33 cellular contexts compared by ENCODE assay signal in genomic region chr1:25180996-25181395, GRCh38.
"Had no signal": no experiment of that assay in that cellular context is flagged by ENCODE, and none has a peak within 500 bp of the region (broad histone marks: within the 10 kb centered on the region; RNA-seq: fewer than 3 reads in every experiment).

No MANE protein-coding gene starts in this region.

- H3K9me3 ChIP-seq: adrenal gland, body of pancreas, breast epithelium had no signal

- DNase-seq: activated B cell treated with CpG ODN at 0.5 μM for 24 hours; activated CD4-positive, alpha-beta memory T cell treated with anti-CD3 and anti-CD28 coated beads for 36 hours; activated CD4-positive, alpha-beta T cell treated with anti-CD3 and anti-CD28 coated beads for 4 hours; activated CD4-positive, alpha-beta T cell treated with anti-CD3 and anti-CD28 coated beads, Interleukin-2, amount 10 ng/mL, durations not matched to agents 24 days and 14 days; activated CD4-positive, alpha-beta T cell treated with anti-CD3 and anti-CD28 coated beads, Interleukin-2, amount 50 U/mL, for 1 hour; activated CD4-positive, alpha-beta T cell treated with anti-CD3 and anti-CD28 coated beads, Interleukin-2, amount 50 U/mL, for 4 hours; activated CD8-positive, alpha-beta memory T cell treated with anti-CD3 and anti-CD28 coated beads, Interleukin-2, amount 50 U/mL, for 4 hours; activated CD8-positive, alpha-beta T cell treated with anti-CD3 and anti-CD28 coated beads for 36 hours; activated effector memory CD4-positive, alpha-beta T cell treated with anti-CD3 and anti-CD28 coated beads, Interleukin-2, amount 50 U/mL, for 16 hours; activated gamma-delta T cell treated with Interleukin-2 at 50 U/mL for 16 hours; activated naive CD4-positive, alpha-beta T cell; activated naive CD4-positive, alpha-beta T cell treated with anti-CD3 and anti-CD28 coated beads for 36 hours; activated naive CD4-positive, alpha-beta T cell treated with anti-CD3 and anti-CD28 coated beads, Interleukin-2, amount 50 U/mL, for 16 hours; activated naive CD8-positive, alpha-beta T cell treated with anti-CD3 and anti-CD28 coated beads for 36 hours; activated T-cell treated with anti-CD3 and anti-CD28 coated beads for 4 hours; activated T-cell treated with anti-CD3 and anti-CD28 coated beads, Interleukin-2, amount 50 U/mL, for 1 hour; activated T-cell treated with anti-CD3 and anti-CD28 coated beads, Interleukin-2, amount 50 U/mL, for 4 hours; activated T-cell treated with anti-CD3 and anti-CD28 coated beads, Interleukin-2, amount 50 U/mL, for 72 hours; adrenal gland; amniotic stem cell; aorta; body of pancreas; brain microvascular endothelial cell; central memory CD4-positive, alpha-beta T cell; T-helper 1 cell; T-helper 2 cell; T-helper 9 cell had no signal

- H3K4me3 ChIP-seq: adrenal gland, body of pancreas, breast epithelium had no signal

- ATAC-seq: activated CD8-positive, alpha-beta T cell treated with anti-CD3 and anti-CD28 coated beads for 36 hours; activated naive CD4-positive, alpha-beta T cell treated with anti-CD3 and anti-CD28 coated beads, Interleukin-2, amount 50 U/mL, for 72 hours; activated T-cell treated with anti-CD3 and anti-CD28 coated beads, Interleukin-2, amount 50 U/mL, for 4 hours; activated T-cell treated with anti-CD3 and anti-CD28 coated beads, Interleukin-2, amount 50 U/mL, for 72 hours; activated T-helper 17 cell treated with anti-CD3 and anti-CD28 coated beads, Interleukin-2, amount 50 U/mL, for 72 hours; body of pancreas had no signal

- FAIRE-seq: astrocyte, TTC549 had no signal

- H3K27me3 ChIP-seq: adrenal gland, body of pancreas, brain microvascular endothelial cell, breast epithelium had no signal

- H3K4me1 ChIP-seq: adrenal gland, body of pancreas, breast epithelium had no signal

- H3K27ac ChIP-seq: adrenal gland, body of pancreas, brain microvascular endothelial cell, breast epithelium, VCaP had no signal

- H3K36me3 ChIP-seq: adrenal gland, brain microvascular endothelial cell, breast epithelium had no signal
